In genomic region chr3:118505784-118506183, GRCh38 we compare ENCODE assay signal across 17 cellular contexts.
DNase-seq lines count a peak whose midpoint lies in the region; TF ChIP-seq lines count a peak whose summit lies in the region.
"Had no signal": no experiment of that assay in that cellular context is flagged by ENCODE, and none has a peak within 500 bp of the region (broad histone marks: within the 10 kb centered on the region; RNA-seq: fewer than 3 reads in every experiment).

No MANE protein-coding gene starts in this region.

- intact Hi-C loops in activated CD4-positive, alpha-beta T cell treated with anti-CD3 and anti-CD28 coated beads, Interleukin-2, amount 10 ng/mL, durations not matched to agents 24 days and 14 days (cut with micrococcal nuclease): no loop called here
- intact Hi-C loops in esophagus squamous epithelium (cut with DNase I): no loop called here

- no peak overlapping the region for H3K27ac Mint-ChIP-seq in activated CD4-positive, alpha-beta T cell treated with anti-CD3 and anti-CD28 coated beads, Interleukin-2, amount 10 ng/mL, durations not matched to agents 24 days and 14 days
- H3K27ac Mint-ChIP-seq in activated CD4-positive, alpha-beta T cell treated with anti-CD3 and anti-CD28 coated beads, Interleukin-2, amount 10 ng/mL, durations not matched to agents 7 days and 5 days: no peak overlapping the region
- no peak overlapping the region for H3K27ac Mint-ChIP-seq in activated naive CD8-positive, alpha-beta T cell treated with anti-CD3 and anti-CD28 coated beads for 36 hours
- H3K27ac Mint-ChIP-seq: B cell; CD4-positive, alpha-beta memory T cell; GM23338 had no signal

- H3K4me3 Mint-ChIP-seq in activated CD4-positive, alpha-beta T cell treated with anti-CD3 and anti-CD28 coated beads, Interleukin-2, amount 10 ng/mL, durations not matched to agents 24 days and 14 days: no peak overlapping the region
- no peak overlapping the region for H3K4me3 Mint-ChIP-seq in activated CD4-positive, alpha-beta T cell treated with anti-CD3 and anti-CD28 coated beads, Interleukin-2, amount 10 ng/mL, durations not matched to agents 7 days and 5 days
- no peak overlapping the region for H3K4me3 Mint-ChIP-seq in activated naive CD8-positive, alpha-beta T cell treated with anti-CD3 and anti-CD28 coated beads for 36 hours
- H3K4me3 Mint-ChIP-seq: B cell; CD4-positive, alpha-beta memory T cell; GM23338 had no signal

- H3K4me1 Mint-ChIP-seq in activated CD4-positive, alpha-beta T cell treated with anti-CD3 and anti-CD28 coated beads, Interleukin-2, amount 10 ng/mL, durations not matched to agents 24 days and 14 days: no peaks in the 10 kb centered on the region
- no peaks in the 10 kb centered on the region for H3K4me1 Mint-ChIP-seq in activated CD4-positive, alpha-beta T cell treated with anti-CD3 and anti-CD28 coated beads, Interleukin-2, amount 10 ng/mL, durations not matched to agents 7 days and 5 days
- no peaks in the 10 kb centered on the region for H3K4me1 Mint-ChIP-seq in activated naive CD8-positive, alpha-beta T cell treated with anti-CD3 and anti-CD28 coated beads for 36 hours
- H3K4me1 Mint-ChIP-seq: B cell; CD4-positive, alpha-beta memory T cell had no signal

- peaks cover 0 to 10% (median 3%) of the 10 kb centered on the region in 3 donors for H3K4me1 ChIP-seq in esophagus squamous epithelium

- H3K36me3 Mint-ChIP-seq in activated CD4-positive, alpha-beta T cell treated with anti-CD3 and anti-CD28 coated beads, Interleukin-2, amount 10 ng/mL, durations not matched to agents 24 days and 14 days (ENCODE audit: low read depth): no peaks in the 10 kb centered on the region
- H3K36me3 Mint-ChIP-seq in activated CD4-positive, alpha-beta T cell treated with anti-CD3 and anti-CD28 coated beads, Interleukin-2, amount 10 ng/mL, durations not matched to agents 7 days and 5 days (ENCODE audit: low read depth): no peaks in the 10 kb centered on the region
- H3K36me3 Mint-ChIP-seq in activated naive CD8-positive, alpha-beta T cell treated with anti-CD3 and anti-CD28 coated beads for 36 hours: no peaks in the 10 kb centered on the region
- H3K36me3 Mint-ChIP-seq: CD4-positive, alpha-beta memory T cell had no signal

- H3K27ac ChIP-seq in esophagus squamous epithelium: no peak overlapping the region

- TF ChIP-seq POLR2A in esophagus squamous epithelium (IDR thresholded peaks at IDR 0.05): no peak

- in situ Hi-C loops in astrocyte of the spinal cord (cut with HindIII; ENCODE audit: low sequenced_read_pairs): no loop called here

- no peaks in the 10 kb centered on the region for H3K27me3 Mint-ChIP-seq in activated CD4-positive, alpha-beta T cell treated with anti-CD3 and anti-CD28 coated beads, Interleukin-2, amount 10 ng/mL, durations not matched to agents 24 days and 14 days
- H3K27me3 Mint-ChIP-seq in activated CD4-positive, alpha-beta T cell treated with anti-CD3 and anti-CD28 coated beads, Interleukin-2, amount 10 ng/mL, durations not matched to agents 7 days and 5 days: no peaks in the 10 kb centered on the region
- H3K27me3 Mint-ChIP-seq in activated naive CD8-positive, alpha-beta T cell treated with anti-CD3 and anti-CD28 coated beads for 36 hours: no peaks in the 10 kb centered on the region
- H3K27me3 Mint-ChIP-seq: B cell; CD4-positive, alpha-beta memory T cell had no signal

- TF ChIP-seq EP300 in Ishikawa (IDR thresholded peaks at IDR 0.05; ENCODE audit: borderline replicate concordance): no peak

- H3K4me3 ChIP-seq in astrocyte of the spinal cord (ENCODE audit: low read depth, low read length) (no peak overlapping the region), retinal pigment epithelial cell (ENCODE audit: low read length) (no peak overlapping the region), esophagus squamous epithelium (no peak overlapping the region)
- H3K4me3 ChIP-seq: GM23338 had no signal

- POLR2A ChIA-PET in activated CD4-positive, alpha-beta T cell treated with anti-CD3 and anti-CD28 coated beads, Interleukin-2, amount 10 ng/mL, durations not matched to agents 7 days and 5 days (lab: Charles Lee): no interaction called here

- H3K9me3 Mint-ChIP-seq in activated CD4-positive, alpha-beta T cell treated with anti-CD3 and anti-CD28 coated beads, Interleukin-2, amount 10 ng/mL, durations not matched to agents 24 days and 14 days: no peaks in the 10 kb centered on the region
- no peaks in the 10 kb centered on the region for H3K9me3 Mint-ChIP-seq in activated CD4-positive, alpha-beta T cell treated with anti-CD3 and anti-CD28 coated beads, Interleukin-2, amount 10 ng/mL, durations not matched to agents 7 days and 5 days
- no peaks in the 10 kb centered on the region for H3K9me3 Mint-ChIP-seq in activated naive CD8-positive, alpha-beta T cell treated with anti-CD3 and anti-CD28 coated beads for 36 hours
- H3K9me3 Mint-ChIP-seq: GM23338 had no signal

- no peaks in the 10 kb centered on the region for H3K36me3 ChIP-seq in esophagus squamous epithelium

- TF ChIP-seq CTCF in astrocyte of the spinal cord (IDR thresholded peaks at IDR 0.05; ENCODE audit: low read depth, low read length) (no peak), retinal pigment epithelial cell (conservative IDR thresholded peaks at IDR 0.05; ENCODE audit: low read depth, low read length) (no peak), esophagus squamous epithelium (IDR thresholded peaks at IDR 0.05) (no peak)

- DNase-seq in activated CD4-positive, alpha-beta T cell treated with anti-CD3 and anti-CD28 coated beads, Interleukin-2, amount 10 ng/mL, durations not matched to agents 24 days and 14 days: peak; percentile 11
- no peak for DNase-seq in activated CD4-positive, alpha-beta T cell treated with anti-CD3 and anti-CD28 coated beads, Interleukin-2, amount 10 ng/mL, durations not matched to agents 7 days and 5 days
- DNase-seq in astrocyte of the spinal cord (ENCODE audit: low read depth, low spot score): peak; percentile 0
- DNase-seq in retinal pigment epithelial cell (ENCODE audit: low read depth): peak; percentile 25
- DNase-seq in activated T-cell treated with anti-CD3 and anti-CD28 coated beads for 4 hours: no peak
- no peak for DNase-seq in activated naive CD8-positive, alpha-beta T cell treated with anti-CD3 and anti-CD28 coated beads for 36 hours
- no peak for DNase-seq in esophagus squamous epithelium (lab: John Stamatoyannopoulos, UW)
- DNase-seq: 8988T; ACHN; C1 segment of cervical spinal cord; CD4-positive, alpha-beta memory T cell; DMS79; H7; IMR-90 had no signal

- CTCF ChIA-PET in activated CD4-positive, alpha-beta T cell treated with anti-CD3 and anti-CD28 coated beads, Interleukin-2, amount 10 ng/mL, durations not matched to agents 7 days and 5 days (lab: Charles Lee): no interaction called here

- 76 to 92% methylated on average over 2 of the region's 2 CpGs for WGBS in esophagus squamous epithelium, 2 donors

- TF ChIP-seq RAD21 in Ishikawa (IDR thresholded peaks at IDR 0.05; ENCODE audit: low read depth): no peak

- no peaks in the 10 kb centered on the region for H3K9me3 ChIP-seq in esophagus squamous epithelium

- no peaks in the 10 kb centered on the region for H3K27me3 ChIP-seq in esophagus squamous epithelium

TF ChIP-seq in Ishikawa, 13 proteins besides CTCF, POLR2A, EP300 and RAD21:
- TF ChIP-seq TEAD4 (IDR thresholded peaks at IDR 0.05) (peak; percentile 58), TAF1 (IDR thresholded peaks at IDR 0.05; ENCODE audit: low read depth) (no peak), NFIC (IDR thresholded peaks at IDR 0.05) (no peak)

Comparison
In these comparisons a context has a peak if more than half of its experiments do, and no peak if none do; other contexts are left out.
1. DNase-seq: peak in activated CD4-positive, alpha-beta T cell treated with anti-CD3 and anti-CD28 coated beads, Interleukin-2, amount 10 ng/mL, durations not matched to agents 24 days and 14 days (single experiment), astrocyte of the spinal cord (single experiment) and retinal pigment epithelial cell (single experiment); none in activated CD4-positive, alpha-beta T cell treated with anti-CD3 and anti-CD28 coated beads, Interleukin-2, amount 10 ng/mL, durations not matched to agents 7 days and 5 days (single experiment), activated T-cell treated with anti-CD3 and anti-CD28 coated beads for 4 hours (single experiment), activated naive CD8-positive, alpha-beta T cell treated with anti-CD3 and anti-CD28 coated beads for 36 hours (single experiment) and esophagus squamous epithelium (single experiment).